In the genomic region with DNA sequence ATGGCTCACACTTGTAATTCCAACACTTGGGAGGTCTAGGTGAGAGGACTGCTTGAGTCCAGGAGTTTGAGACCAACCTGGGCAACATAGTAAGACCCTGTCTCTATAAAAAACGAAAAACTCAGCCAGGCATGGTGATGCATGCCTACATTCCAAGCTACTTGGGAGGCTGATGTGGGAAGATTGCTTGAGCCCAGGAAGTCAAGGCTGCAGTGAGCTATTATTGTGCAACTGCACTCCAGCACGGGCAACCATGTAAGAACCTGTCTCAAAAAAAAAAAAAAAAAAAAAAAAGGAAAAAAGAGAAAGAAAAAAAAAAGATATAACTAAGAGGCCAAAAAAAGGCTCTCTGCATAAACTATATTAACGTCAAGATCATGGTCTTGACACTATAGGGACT, we compare ENCODE assay signal across 22 cellular contexts.
"Had no signal": no experiment of that assay in that cellular context is flagged by ENCODE, and none has a peak within 500 bp of the region (broad histone marks: within the 10 kb centered on the region; RNA-seq: fewer than 3 reads in every experiment).

No MANE protein-coding gene starts in this region.

- ATAC-seq: activated T-cell treated with anti-CD3 and anti-CD28 coated beads, Interleukin-2, amount 50 U/mL, for 72 hours; T-cell had no signal

- H3K27me3 ChIP-seq: breast epithelium had no signal

- DNase-seq: activated B cell treated with CpG ODN at 0.5 μM for 24 hours; activated CD4-positive, alpha-beta memory T cell treated with anti-CD3 and anti-CD28 coated beads for 36 hours; activated CD4-positive, alpha-beta T cell treated with anti-CD3 and anti-CD28 coated beads, Interleukin-2, amount 10 ng/mL, durations not matched to agents 7 days and 5 days; activated CD8-positive, alpha-beta memory T cell treated with anti-CD3 and anti-CD28 coated beads for 24 hours; activated gamma-delta T cell treated with Interleukin-2 at 50 U/mL for 16 hours; activated naive CD4-positive, alpha-beta T cell treated with anti-CD3 and anti-CD28 coated beads, Interleukin-2, amount 50 U/mL, for 16 hours; activated naive CD8-positive, alpha-beta T cell treated with anti-CD3 and anti-CD28 coated beads, Interleukin-2, amount 10 ng/mL, durations not matched to agents 7 days and 5 days; activated T-cell treated with anti-CD3 and anti-CD28 coated beads, Interleukin-2, amount 50 U/mL, for 72 hours; amniotic stem cell; NCI-H1092; NCI-H1417; NCI-H1930; NCI-H2171; NCI-H226; NCI-H526; NCI-H774; T-cell; T-helper 2 cell; T1000 had no signal

- H3K27ac ChIP-seq: breast epithelium, KMS-11, SK-N-MC had no signal

- H3K9me3 ChIP-seq: breast epithelium had no signal

- H3K4me3 ChIP-seq: breast epithelium, SK-N-MC had no signal

- H3K4me1 ChIP-seq: breast epithelium had no signal
